In the genomic region with DNA sequence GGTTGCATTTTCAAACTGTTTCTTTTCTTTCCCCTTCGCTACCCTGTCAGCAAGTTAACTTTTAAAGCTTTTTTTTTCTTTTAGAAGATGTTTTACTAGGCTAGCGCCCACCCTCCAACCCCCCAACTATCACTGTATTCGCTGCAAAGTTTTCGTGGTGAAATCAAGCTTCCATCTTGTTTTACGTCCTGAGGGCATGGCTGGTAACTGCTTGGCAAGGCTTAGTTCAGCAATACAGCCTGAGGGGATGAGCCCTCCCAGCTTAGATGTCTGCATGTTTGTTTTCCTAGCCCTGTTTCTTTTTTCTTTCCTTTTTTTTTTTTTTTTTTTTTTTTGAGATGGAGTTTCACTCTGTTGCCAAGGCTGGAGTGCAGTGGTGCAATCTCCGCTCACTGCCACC, we compare ENCODE assay signal across 21 cellular contexts.
DNase-seq lines count a peak whose midpoint lies in the region; TF ChIP-seq lines count a peak whose summit lies in the region.
"Had no signal": no experiment of that assay in that cellular context is flagged by ENCODE, and none has a peak within 500 bp of the region (broad histone marks: within the 10 kb centered on the region; RNA-seq: fewer than 3 reads in every experiment).

No MANE protein-coding gene starts in this region.

- H2BK12ac ChIP-seq in H9 (ENCODE audit: insufficient read length, low read depth, low read length) (no peak overlapping the region), neuronal stem cell (ENCODE audit: low read length) (no peak overlapping the region)

- no peak overlapping the region for H3K56ac ChIP-seq in H9 (ENCODE audit: insufficient read length, low read depth, low read length)

- H3K23ac ChIP-seq in H9 (ENCODE audit: insufficient read length, low read depth, low read length) (no peak overlapping the region), neuronal stem cell (ENCODE audit: low read depth, low read length, poor library complexity) (no peak overlapping the region)

- no peak for DNase-seq in CD14-positive monocyte (ENCODE audit: low spot score)
- DNase-seq in H9, result peak; percentile 41
- DNase-seq in neuronal stem cell (ENCODE audit: low spot score), result no peak
- DNase-seq in DMS153 (lab: John Stamatoyannopoulos, UW), result no peak
- DNase-seq in NOMO-1 treated with dmso at 0.1 percent for 144 hours (lab: John Stamatoyannopoulos, UW; ENCODE audit: unreplicated experiment), result no peak
- no peak for DNase-seq in thyroid gland
- DNase-seq: CD4-positive, alpha-beta T cell; EL; GF-D8; Karpas-422; NCI-H1092; NCI-H1417 treated with DMSO at 0.1 percent for 48 hours; NCI-H187 treated with DMSO at 0.1 percent for 48 hours; NCI-H2171 treated with DMSO at 0.1 percent for 48 hours; NCI-H524 treated with DMSO at 0.1 percent for 48 hours; Peyer's patch; SIG-M5; SK-N-SH; SW 1271 had no signal

- H3K9ac ChIP-seq in H9 (ENCODE audit: extremely low read depth, insufficient read length, low read length), result no peak overlapping the region
- H3K9ac ChIP-seq in neuronal stem cell (ENCODE audit: low read depth, low read length, poor library complexity), result no peak overlapping the region
- H3K9ac ChIP-seq: BLaER1, SK-N-SH had no signal

- H2BK120ac ChIP-seq in H9 (ENCODE audit: low read depth, low read length, poor library complexity, severe bottlenecking) (no peak overlapping the region), neuronal stem cell (ENCODE audit: low read depth, low read length) (no peak overlapping the region)

- H3K4me3 ChIP-seq in neuronal stem cell (ENCODE audit: low read length in 2 of 2) (no peak overlapping the region), thyroid gland (replicated peaks in 1 of 3) (no peak overlapping the region)
- H3K4me3 ChIP-seq: BLaER1, Peyer's patch had no signal

- H3K79me1 ChIP-seq in H9 (ENCODE audit: insufficient read depth, low read depth, low read length, poor library complexity, severe bottlenecking) (no peaks in the 10 kb centered on the region), neuronal stem cell (ENCODE audit: low read depth, low read length) (no peaks in the 10 kb centered on the region)

- H4K91ac ChIP-seq in H9 (ENCODE audit: insufficient read length, low read depth, low read length), result no peak overlapping the region
- no peak overlapping the region for H4K91ac ChIP-seq in neuronal stem cell (ENCODE audit: low read depth, low read length, poor library complexity)

- H4K20me1 ChIP-seq in H9 (ENCODE audit: control insufficient read depth, insufficient read depth, insufficient read length), result no peaks in the 10 kb centered on the region
- H4K20me1 ChIP-seq: BLaER1 had no signal

- H3K27me3 Mint-ChIP-seq in CD14-positive monocyte (ENCODE audit: low read depth in 3 of 3), result peaks cover 0 to 2% (median 0%) of the 10 kb centered on the region in 3 donors
- no peaks in the 10 kb centered on the region for H3K27me3 Mint-ChIP-seq in H9 (ENCODE audit: low read depth)
- H3K27me3 Mint-ChIP-seq in dendritic cell treated with granulocyte-macrophage colony-stimulating factor and Interleukin-4, amounts not matched to agents 40 ng/mL and 50 ng/mL, for 4 days, result no peaks in the 10 kb centered on the region
- H3K27me3 Mint-ChIP-seq: CD4-positive, alpha-beta T cell had no signal

- H3K27ac ChIP-seq in H9 (ENCODE audit: insufficient read length, low read depth, low read length), result no peak overlapping the region
- H3K27ac ChIP-seq in neuronal stem cell (replicated peaks; ENCODE audit: low read length), result no peak overlapping the region
- H3K27ac ChIP-seq in thyroid gland, result no peak overlapping the region
- H3K27ac ChIP-seq: BLaER1, Peyer's patch had no signal

- H3K4ac ChIP-seq in H9 (ENCODE audit: low read depth, low read length) (no peak overlapping the region), neuronal stem cell (ENCODE audit: low read length) (no peak overlapping the region)

- peak overlapping the region in 6 of 7 donors; percentile 6 to 86 (median 57) for H3K27ac Mint-ChIP-seq in CD14-positive monocyte
- H3K27ac Mint-ChIP-seq in H9, result peak overlapping the region in 1 of 3 experiments; percentile 86; a peak in 1 of 7 replicates
- H3K27ac Mint-ChIP-seq in dendritic cell treated with granulocyte-macrophage colony-stimulating factor and Interleukin-4, amounts not matched to agents 40 ng/mL and 50 ng/mL, for 4 days, result peak overlapping the region; percentile 33
- H3K27ac Mint-ChIP-seq: CD4-positive, alpha-beta T cell had no signal

- H3K4me3 Mint-ChIP-seq in CD14-positive monocyte (peak overlapping the region; percentile 66 to 85), H9 (no peak overlapping the region; a peak in 1 of 5 replicates)
- no peak overlapping the region for H3K4me3 Mint-ChIP-seq in dendritic cell treated with granulocyte-macrophage colony-stimulating factor and Interleukin-4, amounts not matched to agents 40 ng/mL and 50 ng/mL, for 4 days
- H3K4me3 Mint-ChIP-seq: CD4-positive, alpha-beta T cell had no signal

- no peaks in the 10 kb centered on the region for H3K23me2 ChIP-seq in H9 (ENCODE audit: insufficient read length, low read depth, low read length, poor library complexity, severe bottlenecking)

- H2BK15ac ChIP-seq in H9 (ENCODE audit: low read depth, low read length) (no peak overlapping the region), neuronal stem cell (ENCODE audit: low read length) (no peak overlapping the region)

- H3K4me1 ChIP-seq in H9 (ENCODE audit: insufficient read depth, low read length), result no peaks in the 10 kb centered on the region
- no peaks in the 10 kb centered on the region for H3K4me1 ChIP-seq in neuronal stem cell (ENCODE audit: control insufficient read depth in 2 of 2, insufficient read depth in 1 of 2, low read depth in 1 of 2, low read length in 2 of 2)
- no peaks in the 10 kb centered on the region for H3K4me1 ChIP-seq in thyroid gland
- H3K4me1 ChIP-seq: BLaER1, Peyer's patch had no signal

- H2BK5ac ChIP-seq in H9 (ENCODE audit: insufficient read length, low read length), result no peak overlapping the region
- no peak overlapping the region for H2BK5ac ChIP-seq in neuronal stem cell (ENCODE audit: low read length)

- no peak overlapping the region for H2AFZ ChIP-seq in H9 (ENCODE audit: low read length)
- H2AFZ ChIP-seq in neuronal stem cell (ENCODE audit: low read length), result peak overlapping the region; percentile 79

- TF ChIP-seq POLR2A in thyroid gland (IDR thresholded peaks at IDR 0.05), result no peak

- H3K18ac ChIP-seq in H9 (ENCODE audit: insufficient read length, low read depth, low read length) (no peak overlapping the region), neuronal stem cell (ENCODE audit: low read length) (no peak overlapping the region)

- H4K8ac ChIP-seq in H9 (replicated peaks; ENCODE audit: insufficient read length, low read depth, low read length) (no peak overlapping the region), neuronal stem cell (ENCODE audit: low read depth, low read length) (no peak overlapping the region)

- no peak overlapping the region for H3T11ph ChIP-seq in H9 (ENCODE audit: low read length)

- no peak overlapping the region for H2BK20ac ChIP-seq in H9 (ENCODE audit: low read depth, low read length, poor library complexity, severe bottlenecking)

- H3K9me3 Mint-ChIP-seq in CD14-positive monocyte (peaks cover 3 to 22% (median 14%) of the 10 kb centered on the region in 7 donors), H9 (peaks cover 4 to 6% of the 10 kb centered on the region in 2 experiments; a peak in 4 of 5 replicates)
- H3K9me3 Mint-ChIP-seq in dendritic cell treated with granulocyte-macrophage colony-stimulating factor and Interleukin-4, amounts not matched to agents 40 ng/mL and 50 ng/mL, for 4 days, result no peaks in the 10 kb centered on the region

- H3K4me1 Mint-ChIP-seq in CD14-positive monocyte (peaks cover 15% of the 10 kb centered on the region), H9 (peaks cover 12 to 13% of the 10 kb centered on the region in 2 experiments)
- peaks cover 16% of the 10 kb centered on the region for H3K4me1 Mint-ChIP-seq in dendritic cell treated with granulocyte-macrophage colony-stimulating factor and Interleukin-4, amounts not matched to agents 40 ng/mL and 50 ng/mL, for 4 days (ENCODE audit: low read depth)

- H3K79me2 ChIP-seq in H9 (ENCODE audit: insufficient read depth, low read length), result no peaks in the 10 kb centered on the region

- WGBS in H9 (ENCODE audit: extremely low coverage, insufficient read length, low lambda C conversion rate), result no CpG with 5 or more reads among the region's 6 CpGs
- no CpG with 5 or more reads among the region's 6 CpGs for WGBS in neuronal stem cell (ENCODE audit: extremely low coverage in 2 of 2, insufficient read length in 2 of 2, insufficient replicate concordance in 1 of 2), 2 donors
- WGBS in thyroid gland, 2 donors, result 90 to 91% methylated on average over 6 of the region's 6 CpGs

- H3K36me3 ChIP-seq in neuronal stem cell (replicated peaks in 1 of 2; ENCODE audit: control insufficient read depth in 2 of 2, insufficient read depth in 2 of 2, low read length in 2 of 2) (no peaks in the 10 kb centered on the region), thyroid gland (no peaks in the 10 kb centered on the region)
- H3K36me3 ChIP-seq: BLaER1, Peyer's patch had no signal

- H3K4me2 ChIP-seq in H9 (ENCODE audit: insufficient read depth, insufficient read length, low read length), result no peak overlapping the region
- no peak overlapping the region for H3K4me2 ChIP-seq in neuronal stem cell (ENCODE audit: insufficient read depth, low read length, poor library complexity, severe bottlenecking)
- H3K4me2 ChIP-seq: BLaER1, SK-N-SH had no signal

- TF ChIP-seq CTCF in CD14-positive monocyte (IDR thresholded peaks at IDR 0.05), result no peak
- TF ChIP-seq CTCF in H9 (conservative IDR thresholded peaks at IDR 0.05), result no peak
- TF ChIP-seq CTCF in thyroid gland (IDR thresholded peaks at IDR 0.05), result no peak

- intact Hi-C loops in CD14-positive monocyte (cut with micrococcal nuclease), result no loop called here
- intact Hi-C loops in dendritic cell treated with granulocyte-macrophage colony-stimulating factor and Interleukin-4, amounts not matched to agents 40 ng/mL and 50 ng/mL, for 4 days (cut with micrococcal nuclease), result no loop called here
- intact Hi-C loops in thyroid gland (cut with DNase I), result no loop called here

- H4K5ac ChIP-seq in H9 (ENCODE audit: insufficient read length, low read depth, low read length), result no peak overlapping the region

- H3K27me3 ChIP-seq in H9 (ENCODE audit: insufficient read depth, low read length), result no peaks in the 10 kb centered on the region
- no peaks in the 10 kb centered on the region for H3K27me3 ChIP-seq in neuronal stem cell (ENCODE audit: control insufficient read depth in 3 of 3, insufficient read depth in 3 of 3, low read depth in 1 of 3, low read length in 3 of 3)
- H3K27me3 ChIP-seq in thyroid gland, result no peaks in the 10 kb centered on the region
- H3K27me3 ChIP-seq: BLaER1, Peyer's patch had no signal

- no peak overlapping the region for H2AK5ac ChIP-seq in H9 (ENCODE audit: insufficient read length, low read length)
- no peak overlapping the region for H2AK5ac ChIP-seq in neuronal stem cell (ENCODE audit: low read depth, low read length)

- H3K14ac ChIP-seq in H9 (ENCODE audit: insufficient read depth, low read length) (no peak overlapping the region), neuronal stem cell (ENCODE audit: low read length) (no peak overlapping the region)

- H3K9me3 ChIP-seq in H9 (ENCODE audit: control insufficient read depth, low read depth, low read length) (no peaks in the 10 kb centered on the region), neuronal stem cell (replicated peaks in 1 of 2; ENCODE audit: control insufficient read depth in 2 of 2, insufficient read depth in 1 of 2, low read depth in 1 of 2, low read length in 2 of 2) (no peaks in the 10 kb centered on the region), thyroid gland (no peaks in the 10 kb centered on the region)
- H3K9me3 ChIP-seq: Peyer's patch, SK-N-SH had no signal

- H3K36me3 Mint-ChIP-seq in CD14-positive monocyte (no peaks in the 10 kb centered on the region), H9 (ENCODE audit: insufficient read depth in 1 of 3, low read depth in 3 of 3) (peaks cover 0 to 9% (median 0%) of the 10 kb centered on the region in 3 experiments; a peak in 3 of 7 replicates)
- no peaks in the 10 kb centered on the region for H3K36me3 Mint-ChIP-seq in dendritic cell treated with granulocyte-macrophage colony-stimulating factor and Interleukin-4, amounts not matched to agents 40 ng/mL and 50 ng/mL, for 4 days (ENCODE audit: low read depth)

Comparison
In these comparisons a context has a peak if more than half of its experiments do, and no peak if none do; other contexts are left out.
1. H3K4me3 Mint-ChIP-seq: peak in CD14-positive monocyte (2 of 2); none in H9 (0 of 2) and dendritic cell treated with granulocyte-macrophage colony-stimulating factor and Interleukin-4, amounts not matched to agents 40 ng/mL and 50 ng/mL, for 4 days (single experiment).